Comparison of ENCODE assay signal across 23 cellular contexts in the genomic region with DNA sequence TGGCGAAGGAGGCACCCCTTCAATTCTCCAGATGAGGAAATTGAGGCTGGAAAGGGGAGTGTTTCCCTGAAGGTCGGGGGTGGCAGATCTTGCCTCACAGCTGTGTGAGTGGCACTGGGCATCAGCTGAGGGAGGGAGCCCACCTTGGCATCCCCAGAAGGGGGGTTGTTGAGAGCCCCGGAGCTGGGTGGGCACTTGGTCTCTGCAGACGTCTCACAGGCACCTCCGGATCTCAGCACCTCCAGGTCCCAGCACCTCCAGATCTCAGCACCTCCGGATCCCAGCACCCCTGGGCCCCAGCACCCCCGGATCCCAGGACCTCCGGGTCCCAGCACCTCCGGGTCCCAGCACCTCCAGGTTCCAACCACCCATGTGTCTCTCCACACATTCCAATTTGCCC.
DNase-seq lines count a peak whose midpoint lies in the region; ATAC-seq and TF ChIP-seq lines count a peak whose summit lies in the region.
"Had no signal": no experiment of that assay in that cellular context is flagged by ENCODE, and none has a peak within 500 bp of the region (broad histone marks: within the 10 kb centered on the region; RNA-seq: fewer than 3 reads in every experiment).

No MANE protein-coding gene starts in this region.

- peaks cover 10% of the 10 kb centered on the region for H3K9me3 Mint-ChIP-seq in glutamatergic neuron (ENCODE audit: unreplicated experiment)

- ATAC-seq in lower lobe of right lung (no peak), HG02884 (IDR thresholded peaks at IDR 0.05; ENCODE audit: unreplicated experiment) (no peak)
- ATAC-seq: A549 had no signal

- H3K4me3 ChIP-seq in lower lobe of right lung (no peak overlapping the region), tibial artery (no peak overlapping the region), SJCRH30 (no peak overlapping the region)
- H3K4me3 ChIP-seq: A549, Peyer's patch had no signal

- TF ChIP-seq CTCF in glutamatergic neuron (IDR thresholded peaks at IDR 0.05; ENCODE audit: partially characterized antibody, unreplicated experiment) (no peak), lower lobe of right lung (IDR thresholded peaks at IDR 0.05) (no peak), tibial artery (IDR thresholded peaks at IDR 0.05) (no peak), RWPE1 (conservative IDR thresholded peaks at IDR 0.05; ENCODE audit: low read depth) (no peak)

- H3K27ac ChIP-seq in lower lobe of right lung (no peak overlapping the region), tibial artery (no peak overlapping the region), RWPE1 (no peak overlapping the region), SJCRH30 (no peak overlapping the region)
- H3K27ac ChIP-seq: A549, Peyer's patch had no signal

- H3K27me3 ChIP-seq in lower lobe of right lung (ENCODE audit: low read depth), result peaks cover 8% of the 10 kb centered on the region
- peaks cover 0 to 2% of the 10 kb centered on the region in 2 donors for H3K27me3 ChIP-seq in tibial artery
- H3K27me3 ChIP-seq in SJCRH30, result no peaks in the 10 kb centered on the region
- H3K27me3 ChIP-seq: Peyer's patch had no signal

- H3K4me1 ChIP-seq in lower lobe of right lung, result no peaks in the 10 kb centered on the region
- H3K4me1 ChIP-seq in tibial artery, result peaks cover 0 to 4% (median 0%) of the 10 kb centered on the region in 4 donors
- H3K4me1 ChIP-seq in SJCRH30, result no peaks in the 10 kb centered on the region
- H3K4me1 ChIP-seq: A549, Peyer's patch had no signal

- H3K4me3 Mint-ChIP-seq in glutamatergic neuron (ENCODE audit: unreplicated experiment), result no peak overlapping the region
- H3K4me3 Mint-ChIP-seq: B cell had no signal

- H3K27ac Mint-ChIP-seq in glutamatergic neuron (ENCODE audit: unreplicated experiment), result no peak overlapping the region
- H3K27ac Mint-ChIP-seq: B cell had no signal

- H3K27me3 Mint-ChIP-seq in glutamatergic neuron (ENCODE audit: unreplicated experiment), result peaks cover 4% of the 10 kb centered on the region
- H3K27me3 Mint-ChIP-seq: B cell, IgD-negative memory B cell had no signal

- H3K36me3 Mint-ChIP-seq in glutamatergic neuron (ENCODE audit: unreplicated experiment), result peaks cover 14% of the 10 kb centered on the region

- H3K9me3 ChIP-seq in lower lobe of right lung (no peaks in the 10 kb centered on the region), tibial artery (no peaks in the 10 kb centered on the region), SJCRH30 (replicated peaks) (no peaks in the 10 kb centered on the region)
- H3K9me3 ChIP-seq: Peyer's patch had no signal

- H3K4me1 Mint-ChIP-seq in glutamatergic neuron (ENCODE audit: low read depth, unreplicated experiment), result peaks cover 3% of the 10 kb centered on the region

- H3K36me3 ChIP-seq in lower lobe of right lung (peaks cover 16% of the 10 kb centered on the region), tibial artery (peaks cover 0 to 11% (median 11%) of the 10 kb centered on the region in 3 donors), SJCRH30 (no peaks in the 10 kb centered on the region)
- H3K36me3 ChIP-seq: Peyer's patch had no signal

- intact Hi-C loops in lower lobe of right lung (cut with DNase I) (no loop called here), tibial artery (cut with DNase I; ENCODE audit: low total_unique reads) (no loop called here)

- CTCF ChIA-PET in RWPE1 (lab: Yijun Ruan, JAX), result no interaction called here

- DNase-seq in activated effector memory CD4-positive, alpha-beta T cell treated with anti-CD3 and anti-CD28 coated beads, Interleukin-2, amount 50 U/mL, for 16 hours, result peak; percentile 45
- no peak for DNase-seq in activated effector memory CD4-positive, alpha-beta T cell treated with Interleukin-2 at 50 U/mL for 16 hours
- DNase-seq in glutamatergic neuron, result peak; percentile 5
- DNase-seq in lower lobe of right lung, result peak; percentile 34
- peak; percentile 11 to 44 for DNase-seq in tibial artery
- no peak for DNase-seq in RWPE1 (ENCODE audit: low spot score)
- DNase-seq in SJCRH30, result no peak
- DNase-seq: EL, GF-D8, GOT3, HCEC 1CT, NCI-H1105, NCI-H146, NCI-H2029 treated with DMSO at 0.1 percent for 48 hours, NCI-H226, NCI-H510A treated with DMSO at 0.1 percent for 48 hours, NCI-H82, Right ventricle myocardium superior had no signal

- POLR2A ChIA-PET in RWPE1 (lab: Yijun Ruan, JAX; ENCODE audit: low non-redundant PET), result no interaction called here

Comparison
In these comparisons a context has a peak if more than half of its experiments do, and no peak if none do; other contexts are left out.
1. DNase-seq: peak in activated effector memory CD4-positive, alpha-beta T cell treated with anti-CD3 and anti-CD28 coated beads, Interleukin-2, amount 50 U/mL, for 16 hours (single experiment), glutamatergic neuron (single experiment), lower lobe of right lung (single experiment) and tibial artery (2 of 2); none in activated effector memory CD4-positive, alpha-beta T cell treated with Interleukin-2 at 50 U/mL for 16 hours (single experiment), RWPE1 (single experiment) and SJCRH30 (0 of 2).